In the genomic region with DNA sequence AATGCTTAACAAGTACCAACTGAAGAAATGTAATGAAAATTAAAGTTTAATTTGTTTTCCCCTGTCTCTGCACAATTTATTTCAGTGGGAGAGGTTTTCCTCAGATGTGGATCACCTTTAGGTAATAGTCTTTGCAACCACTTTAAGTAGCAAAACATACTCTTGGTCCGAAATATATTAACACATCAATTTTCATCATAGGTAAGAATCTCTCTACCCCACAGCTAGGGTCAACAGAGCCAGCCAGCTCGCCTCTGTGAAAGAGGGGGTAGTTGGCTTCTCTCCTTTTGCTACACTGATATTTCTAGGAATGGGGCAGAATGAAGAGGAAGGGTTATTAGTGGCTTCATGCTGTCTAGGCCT, we compare ENCODE assay signal across 9 cellular contexts. TPM values are rescaled to one million over a fixed set of nuclear protein-coding genes. Genes with fewer than 3 reads are reported as not detected.
DNase-seq lines count a peak whose midpoint lies in the region; ATAC-seq and TF ChIP-seq lines count a peak whose summit lies in the region.
"Had no signal": no experiment of that assay in that cellular context is flagged by ENCODE, and none has a peak within 500 bp of the region (broad histone marks: within the 10 kb centered on the region; RNA-seq: fewer than 3 reads in every experiment).

No MANE protein-coding gene starts in this region.

- H3K27ac Mint-ChIP-seq in activated CD4-positive, alpha-beta memory T cell treated with anti-CD3 and anti-CD28 coated beads for 36 hours = peak overlapping the region; percentile 92
- H3K27ac Mint-ChIP-seq in glutamatergic neuron (ENCODE audit: unreplicated experiment) (peak overlapping the region; percentile 28), progenitor cell of endocrine pancreas (peak overlapping the region; percentile 96)

- intact Hi-C loops in activated CD4-positive, alpha-beta memory T cell treated with anti-CD3 and anti-CD28 coated beads for 36 hours (cut with micrococcal nuclease) = loop anchor here (1.0 kb wide), 1 partner anchor 9 kb away; no protein-coding TSS in a partner anchor

- peak overlapping the region; percentile 92 for H3K27ac ChIP-seq in GM23248

- no peaks in the 10 kb centered on the region for H3K9me3 Mint-ChIP-seq in activated CD4-positive, alpha-beta memory T cell treated with anti-CD3 and anti-CD28 coated beads for 36 hours
- H3K9me3 Mint-ChIP-seq in glutamatergic neuron (ENCODE audit: unreplicated experiment) (no peaks in the 10 kb centered on the region), progenitor cell of endocrine pancreas (ENCODE audit: low read depth) (no peaks in the 10 kb centered on the region)

- no peak for TF ChIP-seq CTCF in glutamatergic neuron (IDR thresholded peaks at IDR 0.05; ENCODE audit: partially characterized antibody, unreplicated experiment)
- TF ChIP-seq CTCF in progenitor cell of endocrine pancreas (IDR thresholded peaks at IDR 0.05; ENCODE audit: unreplicated experiment) = no peak

- H3K4me2 ChIP-seq in GM23248 (ENCODE audit: unreplicated experiment) = peak overlapping the region; percentile 58

- H3K4me3 ChIP-seq in GM23248 = 0 out of 2 replicates have a peak overlapping the region, but pooled peaks have one; percentile 3

- DNase-seq in GM23248 = no peak
- DNase-seq in activated CD4-positive, alpha-beta memory T cell treated with anti-CD3 and anti-CD28 coated beads for 36 hours = no peak
- DNase-seq in glutamatergic neuron = no peak
- DNase-seq in progenitor cell of endocrine pancreas (ENCODE audit: low spot score, unreplicated experiment) = no peak
- DNase-seq: NCI-H2029 had no signal

- in situ Hi-C loops in GM23248 (cut with MboI) = no loop called here

- no peaks in the 10 kb centered on the region for H3K9me3 ChIP-seq in GM23248 (ENCODE audit: low read depth)

- WGBS in GM23248 (ENCODE audit: low coverage in 1 of 2, low lambda C conversion rate in 2 of 2, missing lambda C conversion rate in 2 of 2), 2 experiments = 58 to 59% methylated on average over 2 of the region's 2 CpGs

- H3K9me2 ChIP-seq in GM23248 (ENCODE audit: insufficient read depth) = no peaks in the 10 kb centered on the region

- H3K79me2 ChIP-seq in GM23248 (ENCODE audit: insufficient read depth) = peaks cover 47% of the 10 kb centered on the region

- no peaks in the 10 kb centered on the region for H3K27me3 ChIP-seq in GM23248 (replicated peaks; ENCODE audit: insufficient read depth)

- H3K4me1 Mint-ChIP-seq in activated CD4-positive, alpha-beta memory T cell treated with anti-CD3 and anti-CD28 coated beads for 36 hours (ENCODE audit: low read depth) = peaks cover 18% of the 10 kb centered on the region
- H3K4me1 Mint-ChIP-seq in glutamatergic neuron (ENCODE audit: low read depth, unreplicated experiment) (peaks cover 7% of the 10 kb centered on the region), progenitor cell of endocrine pancreas (ENCODE audit: low read depth) (peaks cover 10% of the 10 kb centered on the region)

- peaks cover 15% of the 10 kb centered on the region for H3K36me3 Mint-ChIP-seq in activated CD4-positive, alpha-beta memory T cell treated with anti-CD3 and anti-CD28 coated beads for 36 hours
- H3K36me3 Mint-ChIP-seq in glutamatergic neuron (ENCODE audit: unreplicated experiment) (no peaks in the 10 kb centered on the region), progenitor cell of endocrine pancreas (ENCODE audit: insufficient read depth) (peaks cover 8% of the 10 kb centered on the region)

- no peak for ATAC-seq in GM21423 (IDR thresholded peaks at IDR 0.05; ENCODE audit: unreplicated experiment)
- ATAC-seq in HG02759 (IDR thresholded peaks at IDR 0.05; ENCODE audit: unreplicated experiment) = no peak
- no peak for ATAC-seq in HG03175 (IDR thresholded peaks at IDR 0.05; ENCODE audit: unreplicated experiment)
- ATAC-seq in HG03025 (IDR thresholded peaks at IDR 0.05; ENCODE audit: low FRiP score, unreplicated experiment) = no peak

- H3K4me3 Mint-ChIP-seq in activated CD4-positive, alpha-beta memory T cell treated with anti-CD3 and anti-CD28 coated beads for 36 hours = no peak overlapping the region
- H3K4me3 Mint-ChIP-seq in glutamatergic neuron (ENCODE audit: unreplicated experiment) = no peak overlapping the region
- H3K4me3 Mint-ChIP-seq in progenitor cell of endocrine pancreas (ENCODE audit: low read depth) = no peak overlapping the region

- peaks cover 20% of the 10 kb centered on the region for H3K4me1 ChIP-seq in GM23248 (ENCODE audit: insufficient read depth)

- H2AFZ ChIP-seq in GM23248 = 0 out of 2 replicates have a peak overlapping the region, but pooled peaks have one; percentile 9

- CTCF ChIA-PET in activated CD4-positive, alpha-beta memory T cell treated with anti-CD3 and anti-CD28 coated beads for 36 hours (lab: Charles Lee) = interaction anchor here (1.4 kb wide), 2 partner anchors 9 to 44 kb away, joined by 4 to 7 read pairs; no protein-coding TSS in a partner anchor

- H3F3A ChIP-seq in GM23248 (ENCODE audit: insufficient read depth) = peaks cover 15% of the 10 kb centered on the region

- H4K20me1 ChIP-seq in GM23248 (ENCODE audit: insufficient read depth) = no peaks in the 10 kb centered on the region

- H3K36me3 ChIP-seq in GM23248 (ENCODE audit: low read depth) = no peaks in the 10 kb centered on the region

- POLR2A ChIA-PET in activated CD4-positive, alpha-beta memory T cell treated with anti-CD3 and anti-CD28 coated beads for 36 hours (lab: Charles Lee) = interaction anchor here (0.8 to 2.8 kb wide), 6 partner anchors 9 to 43 kb away, joined by 3 to 15 read pairs (median 5); a partner anchor contains a TSS

- H3K27me3 Mint-ChIP-seq in activated CD4-positive, alpha-beta memory T cell treated with anti-CD3 and anti-CD28 coated beads for 36 hours = no peaks in the 10 kb centered on the region
- H3K27me3 Mint-ChIP-seq in glutamatergic neuron (ENCODE audit: unreplicated experiment) = peaks cover 2% of the 10 kb centered on the region
- H3K27me3 Mint-ChIP-seq in progenitor cell of endocrine pancreas = no peaks in the 10 kb centered on the region

- H3K9ac ChIP-seq in GM23248 = peak overlapping the region; percentile 60

RNA-seq across cellular contexts. Expression of a gene that starts 24.8 kb away (rescaled TPM):
- 307 and 310 TPM in 2 replicates for total RNA-seq in GM23248 (2014; rRNA removed; shearing (Covaris generic))
- 79.0 and 84.7 TPM in 2 replicates for polyA plus RNA-seq in GM23248 (2016; fragmentation: Nextera tagmentation; extraction: Ambion mirVana)
- total RNA-seq in activated CD4-positive, alpha-beta memory T cell treated with anti-CD3 and anti-CD28 coated beads for 36 hours = 100 to 1,000 TPM; 280 to 288 TPM
- total RNA-seq in glutamatergic neuron (ENCODE audit: unreplicated experiment) = 154 TPM
- total RNA-seq in progenitor cell of endocrine pancreas = 204 and 212 TPM in 2 replicates

RNA-seq across cellular contexts. Expression of a gene that starts 25.2 kb away (rescaled TPM):
- total RNA-seq in GM23248 (2014; rRNA removed; shearing (Covaris generic)) = 47.4 and 54.3 TPM in 2 replicates
- polyA plus RNA-seq in GM23248 (2016; fragmentation: Nextera tagmentation; extraction: Ambion mirVana) = 44.4 and 51.1 TPM in 2 replicates
- total RNA-seq in activated CD4-positive, alpha-beta memory T cell treated with anti-CD3 and anti-CD28 coated beads for 36 hours = 100 to 1,000 TPM; 212 to 219 TPM
- total RNA-seq in glutamatergic neuron (ENCODE audit: unreplicated experiment) (122 TPM), progenitor cell of endocrine pancreas (164 and 169 TPM in 2 replicates)

RNA-seq across cellular contexts. Expression of a gene that starts 55.0 kb away (rescaled TPM):
- total RNA-seq in GM23248 (2014; rRNA removed; shearing (Covaris generic)) = 27.6 and 27.9 TPM in 2 replicates
- 45.4 TPM in 2 replicates for polyA plus RNA-seq in GM23248 (2016; fragmentation: Nextera tagmentation; extraction: Ambion mirVana)
- total RNA-seq in activated CD4-positive, alpha-beta memory T cell treated with anti-CD3 and anti-CD28 coated beads for 36 hours = 1 to 10 TPM; 1.1 TPM
- total RNA-seq in glutamatergic neuron (ENCODE audit: unreplicated experiment) = 0.25 TPM
- 5.5 and 6.9 TPM in 2 replicates for total RNA-seq in progenitor cell of endocrine pancreas

Comparison
In these comparisons a context has a peak if more than half of its experiments do, and no peak if none do; other contexts are left out.
1. H3K27ac Mint-ChIP-seq: peak in every context shown above with its lines; median percentile 96 in progenitor cell of endocrine pancreas; 92 in activated CD4-positive, alpha-beta memory T cell treated with anti-CD3 and anti-CD28 coated beads for 36 hours; 28 in glutamatergic neuron.